In genomic region chr5:151772029-151772867, GRCh38 we compare ENCODE assay signal across 8 cellular contexts. TPM values are rescaled to one million over a fixed set of nuclear protein-coding genes. Genes with fewer than 3 reads are reported as not detected.
DNase-seq lines count a peak whose midpoint lies in the region; ATAC-seq, FAIRE-seq and TF ChIP-seq lines count a peak whose summit lies in the region.

No MANE protein-coding gene starts in this region.

- ATAC-seq in GM18520 (IDR thresholded peaks at IDR 0.05; ENCODE audit: unreplicated experiment): peak; percentile 1
- peak; percentile 13 to 49 (median 19) for ATAC-seq in pancreas
- ATAC-seq in HG03439 (IDR thresholded peaks at IDR 0.05; ENCODE audit: unreplicated experiment): no peak

- intact Hi-C loops in pancreas (cut with DNase I): no loop called here

- peak overlapping the region; percentile 63 to 88 (median 80) for H3K27ac ChIP-seq in pancreas

- H3K4me1 ChIP-seq in pancreas: peaks cover 14 to 27% (median 23%) of the 10 kb centered on the region in 3 donors

- DNase-seq in AG09309 (ENCODE audit: low read depth): no peak
- peak; percentile 95 for DNase-seq in NCI-H69 (lab: John Stamatoyannopoulos, UW)
- DNase-seq in activated naive CD4-positive, alpha-beta T cell (lab: John Stamatoyannopoulos, UW): peak in 3 of 4 experiments; percentile 28 to 36 (median 34)
- DNase-seq in glutamatergic neuron: peak; percentile 50
- DNase-seq in pancreas: peak; percentile 16 to 64 (median 44)
- peak; percentile 76 for DNase-seq in urothelium cell line (ENCODE audit: low spot score)

- H3K36me3 ChIP-seq in pancreas: no peaks in the 10 kb centered on the region

- H3K27me3 ChIP-seq in pancreas: no peaks in the 10 kb centered on the region

- no peaks in the 10 kb centered on the region for H3K9me3 Mint-ChIP-seq in glutamatergic neuron (ENCODE audit: unreplicated experiment)

- no peak for TF ChIP-seq CTCF in AG09309 (IDR thresholded peaks at IDR 0.05; ENCODE audit: control insufficient read depth, insufficient read depth, low read depth, low read length, missing control alignments)
- TF ChIP-seq CTCF in glutamatergic neuron (IDR thresholded peaks at IDR 0.05; ENCODE audit: partially characterized antibody, unreplicated experiment): no peak
- no peak for TF ChIP-seq CTCF in pancreas (IDR thresholded peaks at IDR 0.05)

- H3K4me1 Mint-ChIP-seq in glutamatergic neuron (ENCODE audit: low read depth, unreplicated experiment): peaks cover 29% of the 10 kb centered on the region

- H3K9me3 ChIP-seq in pancreas: no peaks in the 10 kb centered on the region

- FAIRE-seq in pancreas (lab: Jason Lieb, UNC) (no peak), urothelium cell line (lab: Jason Lieb, UNC) (no peak)

- peak overlapping the region; percentile 19 for H3K27ac Mint-ChIP-seq in glutamatergic neuron (ENCODE audit: unreplicated experiment)

- no peaks in the 10 kb centered on the region for H3K36me3 Mint-ChIP-seq in glutamatergic neuron (ENCODE audit: unreplicated experiment)

- peak overlapping the region; percentile 92 for H3K4me3 ChIP-seq in AG09309 (ENCODE audit: control insufficient read depth, low read depth, low read length)
- H3K4me3 ChIP-seq in pancreas: peak overlapping the region; percentile 63 to 88 (median 77)

- peak overlapping the region; percentile 83 for H3K4me3 Mint-ChIP-seq in glutamatergic neuron (ENCODE audit: unreplicated experiment)

- no peaks in the 10 kb centered on the region for H3K27me3 Mint-ChIP-seq in glutamatergic neuron (ENCODE audit: unreplicated experiment)

- 0% methylated on average over 77 to 87 of the region's 87 CpGs for WGBS in pancreas, 2 donors

RNA-seq across cellular contexts. Expression of gene G3BP1, which starts 0.5 kb away (rescaled TPM):
- 127 TPM for total RNA-seq in glutamatergic neuron (ENCODE audit: unreplicated experiment)
- 10 to 100 TPM; 43.3 to 94.8 (median 75.0) TPM for total RNA-seq in pancreas
- 10 to 100 TPM in 1 of 2 donors, 1 to 10 TPM in 1; 7.8 to 15.6 TPM for polyA plus RNA-seq in pancreas

RNA-seq across cellular contexts. Expression of gene ATOX1, which starts 13.8 kb away (rescaled TPM):
- total RNA-seq in glutamatergic neuron (ENCODE audit: unreplicated experiment) (82.9 TPM), pancreas (10 to 100 TPM; 12.9 to 30.5 (median 18.6) TPM)
- polyA plus RNA-seq in pancreas: 10 to 100 TPM; 49.9 to 63.2 TPM
